Comparison of ENCODE assay signal across 9 cellular contexts in genomic region chr16:57001026-57001669, GRCh38. TPM values are rescaled to one million over a fixed set of nuclear protein-coding genes. Genes with fewer than 3 reads are reported as not detected.
DNase-seq lines count a peak whose midpoint lies in the region; ATAC-seq and TF ChIP-seq lines count a peak whose summit lies in the region.
"Had no signal": no experiment of that assay in that cellular context is flagged by ENCODE, and none has a peak within 500 bp of the region (broad histone marks: within the 10 kb centered on the region; RNA-seq: fewer than 3 reads in every experiment).

No MANE protein-coding gene starts in this region.

- peak overlapping the region; percentile 41 to 87 (median 82) for H3K4me3 Mint-ChIP-seq in CD4-positive, CD25-positive, alpha-beta regulatory T cell
- no peak overlapping the region for H3K4me3 Mint-ChIP-seq in Calu3 (ENCODE audit: low read depth, unreplicated experiment)

- ATAC-seq in CD4-positive, CD25-positive, alpha-beta regulatory T cell (ENCODE audit: low read depth in 2 of 2) = no peak
- ATAC-seq in HG03175 (IDR thresholded peaks at IDR 0.05; ENCODE audit: unreplicated experiment) = peak; percentile 4

- H3K9me3 ChIP-seq in CD4-positive, CD25-positive, alpha-beta regulatory T cell (ENCODE audit: control insufficient read depth in 2 of 2, low read length in 2 of 2) = no peaks in the 10 kb centered on the region
- no peaks in the 10 kb centered on the region for H3K9me3 ChIP-seq in neutrophil

- no peak for DNase-seq in CD4-positive, CD25-positive, alpha-beta regulatory T cell
- DNase-seq in dermis blood vessel endothelial cell = peak; percentile 49
- DNase-seq in NCI-H2029 (lab: John Stamatoyannopoulos, UW) = no peak
- DNase-seq in Calu3 = no peak
- no peak for DNase-seq in NCI-H1092 (lab: John Stamatoyannopoulos, UW)
- DNase-seq in NCI-H510A (lab: John Stamatoyannopoulos, UW) = no peak

- H3K27me3 Mint-ChIP-seq in CD4-positive, CD25-positive, alpha-beta regulatory T cell = no peaks in the 10 kb centered on the region
- peaks cover 10% of the 10 kb centered on the region for H3K27me3 Mint-ChIP-seq in Calu3 (ENCODE audit: unreplicated experiment)

- peak overlapping the region; percentile 26 for H3K4me3 ChIP-seq in CD4-positive, CD25-positive, alpha-beta regulatory T cell (ENCODE audit: low read depth, low read length)
- H3K4me3 ChIP-seq in neutrophil (ENCODE audit: low read depth in 1 of 2, low read length in 1 of 2) = no peak overlapping the region

- TF ChIP-seq CTCF in neutrophil (IDR thresholded peaks at IDR 0.05) (no peak), Calu3 (IDR thresholded peaks at IDR 0.05; ENCODE audit: unreplicated experiment) (no peak)

- peaks cover 39 to 97% (median 75%) of the 10 kb centered on the region in 4 donors for H3K4me1 Mint-ChIP-seq in CD4-positive, CD25-positive, alpha-beta regulatory T cell
- no peaks in the 10 kb centered on the region for H3K4me1 Mint-ChIP-seq in Calu3 (ENCODE audit: low read depth, unreplicated experiment)

- BruUV-seq in Calu3 (replicated peaks; lab: Mats Ljungman, UMichigan) = no TSS peak

- H3K4me1 ChIP-seq in CD4-positive, CD25-positive, alpha-beta regulatory T cell (ENCODE audit: control insufficient read depth, insufficient read depth, low read length, poor library complexity, severe bottlenecking) = peaks cover 88% of the 10 kb centered on the region
- H3K4me1 ChIP-seq in neutrophil (ENCODE audit: control insufficient read depth in 1 of 2, insufficient read depth in 1 of 2, low read depth in 1 of 2, low read length in 1 of 2) = peaks cover 21 to 32% of the 10 kb centered on the region in 2 experiments

- intact Hi-C loops in Calu3 (cut with micrococcal nuclease; ENCODE audit: unreplicated experiment) = no loop called here

- H3K27ac Mint-ChIP-seq in CD4-positive, CD25-positive, alpha-beta regulatory T cell = peak overlapping the region; percentile 91 to 97 (median 96)
- no peak overlapping the region for H3K27ac Mint-ChIP-seq in Calu3 (ENCODE audit: unreplicated experiment)

- CTCF ChIA-PET in Calu3 (lab: Charles Lee) = interaction anchor here (0.6 kb wide), 1 partner anchor 673 kb away, joined by 6 read pairs; no protein-coding TSS in a partner anchor

- no peaks in the 10 kb centered on the region for H3K27me3 ChIP-seq in CD4-positive, CD25-positive, alpha-beta regulatory T cell (ENCODE audit: control insufficient read depth, insufficient read depth, low read length)
- H3K27me3 ChIP-seq in neutrophil = no peaks in the 10 kb centered on the region

- H3K36me3 Mint-ChIP-seq in CD4-positive, CD25-positive, alpha-beta regulatory T cell = peaks cover 35% of the 10 kb centered on the region
- peaks cover 4% of the 10 kb centered on the region for H3K36me3 Mint-ChIP-seq in Calu3 (ENCODE audit: insufficient read depth, unreplicated experiment)

- H3K36me3 ChIP-seq in CD4-positive, CD25-positive, alpha-beta regulatory T cell (ENCODE audit: control insufficient read depth, insufficient read depth, low read length) = peaks cover 41% of the 10 kb centered on the region
- peaks cover 14% of the 10 kb centered on the region for H3K36me3 ChIP-seq in neutrophil

- H3K9me3 Mint-ChIP-seq in CD4-positive, CD25-positive, alpha-beta regulatory T cell = peaks cover 0 to 2% (median 0%) of the 10 kb centered on the region in 7 donors
- H3K9me3 Mint-ChIP-seq in Calu3 (ENCODE audit: low read depth, unreplicated experiment) = no peaks in the 10 kb centered on the region

- peak overlapping the region; percentile 88 for H3K27ac ChIP-seq in CD4-positive, CD25-positive, alpha-beta regulatory T cell (ENCODE audit: insufficient read depth, low read length, poor library complexity, severe bottlenecking)
- peak overlapping the region; percentile 46 for H3K27ac ChIP-seq in neutrophil
- H3K27ac ChIP-seq: KMS-11 had no signal

RNA-seq across cellular contexts. Expression of gene NLRC5, which starts 11.8 kb away (rescaled TPM):
- total RNA-seq in CD4-positive, CD25-positive, alpha-beta regulatory T cell = 842 TPM
- polyA plus RNA-seq in CD4-positive, CD25-positive, alpha-beta regulatory T cell = 100 to 1,000 TPM in 1 of 4 donors, 10 to 100 TPM in 3; 75.3 to 112 (median 97.2) TPM
- total RNA-seq in dermis blood vessel endothelial cell (25.5 and 34.5 TPM in 2 replicates), Calu3 (2022) (18.0 and 42.3 TPM in 2 replicates)

RNA-seq across cellular contexts. Expression of gene CETP, which starts 39.4 kb away (rescaled TPM):
- not detected for total RNA-seq in CD4-positive, CD25-positive, alpha-beta regulatory T cell
- under 1 TPM in 1 of 4 donors, not detected in 3; 0.27 TPM for polyA plus RNA-seq in CD4-positive, CD25-positive, alpha-beta regulatory T cell
- 10.9 and 11.4 TPM in 2 replicates for total RNA-seq in dermis blood vessel endothelial cell
- total RNA-seq in Calu3 (2022) = not detected in 2 replicates

Comparison
In these comparisons a context has a peak if more than half of its experiments do, and no peak if none do; other contexts are left out.
1. RNA of gene NLRC5, which starts 11.8 kb away (total RNA-seq): 842 TPM in CD4-positive, CD25-positive, alpha-beta regulatory T cell (single experiment); 25.5 to 34.5 TPM in dermis blood vessel endothelial cell and 18.0 to 42.3 TPM in Calu3; every median in the first group is over 10 times any median in the second.
2. RNA of gene CETP, which starts 39.4 kb away (total RNA-seq): 10.9 to 11.4 TPM in dermis blood vessel endothelial cell; not detected in CD4-positive, CD25-positive, alpha-beta regulatory T cell (single experiment) and not detected in Calu3; every median in the first group is over 10 times any median in the second.